Comparison of ENCODE assay signal across 27 cellular contexts in the genomic region with DNA sequence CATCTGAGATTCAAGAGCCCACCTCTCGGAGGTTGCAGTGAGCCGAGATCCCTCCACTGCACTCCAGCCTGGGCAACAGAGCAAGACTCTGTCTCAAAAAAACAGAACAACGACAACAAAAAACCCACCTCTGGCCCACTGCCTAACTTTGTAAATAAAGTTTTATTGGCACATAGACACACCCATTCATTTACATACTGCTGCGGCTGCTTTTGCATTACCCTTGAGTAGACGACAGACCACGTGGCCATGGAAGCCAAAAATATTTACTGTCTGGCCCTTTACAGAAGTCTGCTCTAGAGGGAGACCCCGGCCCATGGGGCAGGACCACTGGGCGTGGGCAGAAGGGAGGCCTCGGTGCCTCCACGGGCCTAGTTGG.
"Had no signal": no experiment of that assay in that cellular context is flagged by ENCODE, and none has a peak within 500 bp of the region (broad histone marks: within the 10 kb centered on the region; RNA-seq: fewer than 3 reads in every experiment).

No MANE protein-coding gene starts in this region.

- H3K36me3 Mint-ChIP-seq: natural killer cell treated with Interleukin-12 subunit alpha and Interleukin-12 subunit beta and Interleukin-15 and Interleukin-18, amount 100 ng/mL, for 72 hours had no signal

- H3K9me3 ChIP-seq: left lung, mucosa of descending colon, ovary, right atrium auricular region, stomach, testis, thyroid gland, transverse colon, upper lobe of left lung, vagina had no signal

- ATAC-seq: left lung; mucosa of descending colon; naive thymus-derived CD4-positive, alpha-beta T cell; natural killer cell treated with Interleukin-12 subunit alpha and Interleukin-12 subunit beta and Interleukin-15 and Interleukin-18, amount 100 ng/mL, for 72 hours; sciatic nerve; stimulated activated naive B cell treated with anti-CD40 and anti-IgM and Interleukin-4, amounts not matched to agents 10 μg/mL and 1 μg/mL and 100 μg/mL, for 72 hours; stimulated activated naive CD8-positive, alpha-beta T cell treated with anti-CD3 and anti-CD28 coated beads, Interleukin-15, Interleukin-2, amounts not matched to agents 100 U/mL and 50 U/mL, for 24 hours had no signal

- FAIRE-seq: keratinocyte had no signal

- H3K4me1 ChIP-seq: left lung, testis, thyroid gland, upper lobe of left lung had no signal

- H3K4me3 ChIP-seq: left lung, lung, mucosa of descending colon, ovary, right atrium auricular region, skin epidermis, stomach, testis, thyroid gland, transverse colon, upper lobe of left lung, vagina had no signal

- H3K36me3 ChIP-seq: ovary had no signal

- H3K27ac Mint-ChIP-seq: mesothelial cell of epicardium; naive thymus-derived CD4-positive, alpha-beta T cell; natural killer cell treated with Interleukin-12 subunit alpha and Interleukin-12 subunit beta and Interleukin-15 and Interleukin-18, amount 100 ng/mL, for 72 hours; progenitor cell of endocrine pancreas; stimulated activated naive B cell treated with anti-CD40 and anti-IgM and Interleukin-4, amounts not matched to agents 10 μg/mL and 1 μg/mL and 100 μg/mL, for 72 hours had no signal

- H3K27me3 ChIP-seq: left lung, ovary, right atrium auricular region, stomach, testis, thyroid gland, transverse colon, upper lobe of left lung, vagina had no signal

- DNase-seq: hippocampal formation; left colon; mesendoderm; mucosa of descending colon; naive thymus-derived CD4-positive, alpha-beta T cell; ovary; stimulated activated CD4-positive, alpha-beta T cell treated with anti-CD3 and anti-CD28 coated beads, Interleukin-12 subunit alpha, Interleukin-12 subunit beta, amount 100 ng/mL, for 4 hours; stimulated activated CD4-positive, alpha-beta T cell treated with anti-CD3 and anti-CD28 coated beads, Interleukin-15, amount 100 ng/mL, for 24 hours; stimulated activated CD4-positive, alpha-beta T cell treated with anti-CD3 and anti-CD28 coated beads, Interleukin-2, amount 100 ng/mL, for 24 hours; stimulated activated CD4-positive, alpha-beta T cell treated with anti-CD3 and anti-CD28 coated beads, Interleukin-4, amount 100 ng/mL, for 1 hour; stimulated activated naive B cell treated with anti-CD40 and anti-IgM and Interleukin-4, amounts not matched to agents 10 μg/mL and 1 μg/mL and 100 μg/mL, for 72 hours; stimulated activated naive CD8-positive, alpha-beta T cell treated with anti-CD3 and anti-CD28 coated beads, Interleukin-15, Interleukin-2, amounts not matched to agents 100 U/mL and 50 U/mL, for 24 hours; testis; thyroid gland; transverse colon had no signal

- H3K4me3 Mint-ChIP-seq: mesothelial cell of epicardium; naive thymus-derived CD4-positive, alpha-beta T cell; natural killer cell treated with Interleukin-12 subunit alpha and Interleukin-12 subunit beta and Interleukin-15 and Interleukin-18, amount 100 ng/mL, for 72 hours; stimulated activated naive B cell treated with anti-CD40 and anti-IgM and Interleukin-4, amounts not matched to agents 10 μg/mL and 1 μg/mL and 100 μg/mL, for 72 hours had no signal

- H3K27me3 Mint-ChIP-seq: naive thymus-derived CD4-positive, alpha-beta T cell; natural killer cell treated with Interleukin-12 subunit alpha and Interleukin-12 subunit beta and Interleukin-15 and Interleukin-18, amount 100 ng/mL, for 72 hours; progenitor cell of endocrine pancreas; stimulated activated naive B cell treated with anti-CD40 and anti-IgM and Interleukin-4, amounts not matched to agents 10 μg/mL and 1 μg/mL and 100 μg/mL, for 72 hours had no signal

- H3K9me3 Mint-ChIP-seq: mesothelial cell of epicardium; naive thymus-derived CD4-positive, alpha-beta T cell; natural killer cell treated with Interleukin-12 subunit alpha and Interleukin-12 subunit beta and Interleukin-15 and Interleukin-18, amount 100 ng/mL, for 72 hours; stimulated activated naive B cell treated with anti-CD40 and anti-IgM and Interleukin-4, amounts not matched to agents 10 μg/mL and 1 μg/mL and 100 μg/mL, for 72 hours had no signal

- H3K27ac ChIP-seq: left lung, ovary, skin epidermis, stomach, testis, thyroid gland, transverse colon, upper lobe of left lung, vagina had no signal
